25 cellular contexts compared by ENCODE assay signal in genomic region chr6:80720824-80721223, GRCh38.
"Had no signal": no experiment of that assay in that cellular context is flagged by ENCODE, and none has a peak within 500 bp of the region (broad histone marks: within the 10 kb centered on the region; RNA-seq: fewer than 3 reads in every experiment).

No MANE protein-coding gene starts in this region.

- H3K27me3 Mint-ChIP-seq: effector memory CD8-positive, alpha-beta T cell; type B pancreatic cell had no signal

- H3K36me3 ChIP-seq: esophagus squamous epithelium, heart right ventricle, left lung, neural progenitor cell, prostate gland, right atrium auricular region, spleen, tibial artery, uterus had no signal

- H3K4me1 Mint-ChIP-seq: neural progenitor cell had no signal

- H3K9ac ChIP-seq: neural progenitor cell had no signal

- ATAC-seq: effector memory CD8-positive, alpha-beta T cell; heart right ventricle; left cardiac atrium; left lung had no signal

- H3K27me3 ChIP-seq: esophagus squamous epithelium, heart right ventricle, left lung, neural progenitor cell, right atrium auricular region, spleen, testis, tibial artery, uterus had no signal

- H3K4me1 ChIP-seq: esophagus squamous epithelium, heart right ventricle, left lung, neural progenitor cell, prostate gland, right atrium auricular region, spleen, testis, tibial artery, uterus had no signal

- H3K9me3 Mint-ChIP-seq: effector memory CD8-positive, alpha-beta T cell; nephron; neural progenitor cell; type B pancreatic cell had no signal

- H2AFZ ChIP-seq: neural progenitor cell had no signal

- H3K27ac ChIP-seq: coronary artery, esophagus squamous epithelium, heart right ventricle, left lung, neural progenitor cell, prostate gland, right atrium auricular region, skin epidermis, spleen, testis, tibial artery, uterus had no signal

- DNase-seq: effector memory CD8-positive, alpha-beta T cell; erythroblast; esophagus squamous epithelium; foreskin melanocyte; glutamatergic neuron; heart right ventricle; hippocampal formation; left cardiac atrium; mammary epithelial cell; nucleus accumbens; spleen; stimulated activated CD4-positive, alpha-beta T cell treated with anti-CD3 and anti-CD28 coated beads, Interleukin-4, amount 100 ng/mL, for 4 hours; stimulated activated naive CD4-positive, alpha-beta T cell; substantia nigra; testis; tibial artery; uterus had no signal

- H3K4me3 Mint-ChIP-seq: effector memory CD8-positive, alpha-beta T cell; nephron; neural progenitor cell; type B pancreatic cell had no signal

- H3K4me2 ChIP-seq: neural progenitor cell had no signal

- H3K4me3 ChIP-seq: coronary artery, esophagus squamous epithelium, heart right ventricle, left lung, neural progenitor cell, prostate gland, right atrium auricular region, skin epidermis, spleen, testis, tibial artery, uterus had no signal

- H3K36me3 Mint-ChIP-seq: neural progenitor cell, type B pancreatic cell had no signal

- H3K9me3 ChIP-seq: esophagus squamous epithelium, prostate gland, right atrium auricular region, testis, tibial artery, uterus had no signal

- H3K27ac Mint-ChIP-seq: effector memory CD8-positive, alpha-beta T cell; nephron; neural progenitor cell; type B pancreatic cell had no signal
